19 cellular contexts compared by ENCODE assay signal in the genomic region with DNA sequence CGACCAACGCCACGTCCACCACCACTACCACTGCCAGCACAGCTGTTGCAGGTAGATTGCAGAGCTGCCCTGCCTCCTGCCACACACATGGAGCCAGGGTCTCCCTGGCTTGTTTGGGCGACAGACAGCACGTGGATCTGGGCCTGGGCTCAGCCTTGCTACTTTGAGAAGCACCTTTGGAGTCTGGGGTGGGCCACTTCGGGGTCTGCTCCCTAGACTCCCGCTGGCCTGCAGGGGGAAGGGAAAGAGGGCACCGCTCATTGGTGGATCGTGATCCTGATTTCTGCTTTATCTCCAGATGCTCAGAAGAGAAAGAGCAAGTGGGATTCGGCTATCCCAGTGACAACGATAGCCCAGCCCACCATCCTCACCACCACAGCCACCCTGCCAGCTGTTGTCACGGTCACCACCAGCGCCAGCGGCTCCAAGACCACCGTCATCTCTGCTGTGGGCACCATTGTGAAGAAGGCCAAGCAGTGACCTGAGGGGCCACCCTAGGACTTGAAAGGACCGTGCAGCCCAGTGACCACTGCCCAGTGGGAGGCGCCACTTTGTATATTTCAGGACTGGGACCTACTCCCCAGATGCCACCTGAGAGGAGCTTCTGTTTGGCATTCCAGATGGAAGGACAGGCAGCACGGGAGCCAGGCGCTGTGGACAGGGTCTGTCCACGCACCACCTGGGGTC. TPM values are rescaled to one million over a fixed set of nuclear protein-coding genes. Genes with fewer than 3 reads are reported as not detected.
A peak's percentile ranks its signal among the peaks of the same experiment; 100 is the strongest.
DNase-seq lines count a peak whose midpoint lies in the region; ATAC-seq and TF ChIP-seq lines count a peak whose summit lies in the region.
"Had no signal": no experiment of that assay in that cellular context is flagged by ENCODE, and none has a peak within 500 bp of the region (broad histone marks: within the 10 kb centered on the region; RNA-seq: fewer than 3 reads in every experiment).

No MANE protein-coding gene starts in this region.

- DNase-seq in left ventricle myocardium superior (peak; percentile 29), stomach (no peak), NCI-H187 (lab: John Stamatoyannopoulos, UW) (no peak), amygdala (lab: John Stamatoyannopoulos, UW) (no peak), germinal center (ENCODE audit: low spot score) (no peak)
- DNase-seq: activated CD4-positive, alpha-beta T cell treated with anti-CD3 and anti-CD28 coated beads for 4 hours; central memory CD4-positive, alpha-beta T cell; effector memory CD8-positive, alpha-beta T cell; H7; KBM-7; NCI-H2081; right lobe of liver; stimulated activated CD4-positive, alpha-beta T cell treated with anti-CD3 and anti-CD28 coated beads, Interleukin-1b, Interleukin-23, amount 100 ng/mL, for 48 hours; stimulated activated naive CD8-positive, alpha-beta T cell treated with anti-CD3 and anti-CD28 coated beads, Interleukin-15, amount 100 ng/mL, for 72 hours had no signal

- no peaks in the 10 kb centered on the region for H3K9me3 ChIP-seq in HEK293 (ENCODE audit: control insufficient read depth, insufficient read depth, low read depth, low read length)
- H3K9me3 ChIP-seq in stomach: no peaks in the 10 kb centered on the region
- H3K9me3 ChIP-seq: left lung, right lobe of liver had no signal

- TF ChIP-seq CTCF in HEK293 (tag by site-specific recombination; IDR thresholded peaks at IDR 0.05): no peak
- TF ChIP-seq CTCF in brain (conservative IDR thresholded peaks at IDR 0.05): no peak
- no peak for TF ChIP-seq CTCF in stomach (IDR thresholded peaks at IDR 0.05)

- no peaks in the 10 kb centered on the region for H3K4me1 ChIP-seq in HEK293 (ENCODE audit: control insufficient read depth, insufficient read depth, low read length)
- H3K4me1 ChIP-seq in stomach: peaks cover 2 to 37% (median 15%) of the 10 kb centered on the region in 4 donors
- H3K4me1 ChIP-seq: right lobe of liver had no signal

- H3K27me3 Mint-ChIP-seq in brain: peaks cover 3% of the 10 kb centered on the region
- H3K27me3 Mint-ChIP-seq: effector memory CD8-positive, alpha-beta T cell; stimulated activated naive CD8-positive, alpha-beta T cell treated with anti-CD3 and anti-CD28 coated beads, Interleukin-15, amount 100 ng/mL, for 72 hours had no signal

- intact Hi-C loops in left ventricle myocardium superior (cut with micrococcal nuclease): no loop called here
- intact Hi-C loops in stomach (cut with DNase I; ENCODE audit: low total_unique reads): no loop called here

- H3K4me3 ChIP-seq in HEK293 (ENCODE audit: low read depth, low read length) (no peak overlapping the region), stomach (no peak overlapping the region)
- H3K4me3 ChIP-seq: left lung, right lobe of liver, SK-N-MC had no signal

- no peaks in the 10 kb centered on the region for H3K9me3 Mint-ChIP-seq in brain
- H3K9me3 Mint-ChIP-seq: effector memory CD8-positive, alpha-beta T cell; stimulated activated naive CD8-positive, alpha-beta T cell treated with anti-CD3 and anti-CD28 coated beads, Interleukin-15, amount 100 ng/mL, for 72 hours had no signal

- H3K27ac ChIP-seq in HEK293 (ENCODE audit: extremely low read depth, low read depth, low read length): peak overlapping the region; percentile 9; the same call in 1 of the 2 replicates
- peak overlapping the region; percentile 52 to 81 (median 79) for H3K27ac ChIP-seq in stomach
- H3K27ac ChIP-seq: right lobe of liver, SK-N-MC had no signal

- CTCF ChIA-PET in HEK293 (lab: Yijun Ruan, JAX): interaction anchor here (0.5 to 1.5 kb wide), 4 partner anchors 23 to 71 kb away, joined by 3 to 10 read pairs (median 4); no protein-coding TSS in a partner anchor

- 86 to 93% (median 92%) methylated on average over 18 to 20 of the region's 20 CpGs for WGBS in stomach, 5 donors

- no peak for TF ChIP-seq EP300 in stomach (IDR thresholded peaks at IDR 0.05)

- peak overlapping the region in 3 of 5 experiments; percentile 15 to 28 (median 19) for H3K27ac Mint-ChIP-seq in brain

- H3K27me3 ChIP-seq in stomach: no peaks in the 10 kb centered on the region
- H3K27me3 ChIP-seq: left lung, right lobe of liver had no signal

- POLR2A ChIA-PET in HEK293 (lab: Yijun Ruan, JAX): no interaction called here

- H3K36me3 Mint-ChIP-seq in brain: peaks cover 38% of the 10 kb centered on the region

- H3K36me3 ChIP-seq in HEK293 (ENCODE audit: control insufficient read depth in 2 of 2, insufficient read depth in 1 of 2, low read length in 2 of 2) (peaks cover 19 to 75% of the 10 kb centered on the region in 2 experiments), stomach (peaks cover 61 to 79% (median 78%) of the 10 kb centered on the region in 4 donors)

- H3K4me1 Mint-ChIP-seq in brain: no peaks in the 10 kb centered on the region
- H3K4me1 Mint-ChIP-seq: stimulated activated naive CD8-positive, alpha-beta T cell treated with anti-CD3 and anti-CD28 coated beads, Interleukin-15, amount 100 ng/mL, for 72 hours had no signal

- ATAC-seq in left ventricle myocardium superior: no peak
- ATAC-seq in activated CD4-positive, CD25-positive, alpha-beta regulatory T cell treated with anti-CD3 and anti-CD28 coated beads, Interleukin-2, amount 50 U/mL, for 24 hours: no peak
- ATAC-seq: effector memory CD8-positive, alpha-beta T cell; stimulated activated naive CD8-positive, alpha-beta T cell treated with anti-CD3 and anti-CD28 coated beads, Interleukin-15, amount 100 ng/mL, for 72 hours had no signal

- H3K4me3 Mint-ChIP-seq in brain: no peak overlapping the region
- H3K4me3 Mint-ChIP-seq: effector memory CD8-positive, alpha-beta T cell; stimulated activated naive CD8-positive, alpha-beta T cell treated with anti-CD3 and anti-CD28 coated beads, Interleukin-15, amount 100 ng/mL, for 72 hours had no signal

- no peak for TF ChIP-seq POLR2A in stomach (IDR thresholded peaks at IDR 0.05)

TF ChIP-seq in HEK293, 187 proteins besides CTCF, POLR2A, EP300 and RAD21:
- TF ChIP-seq ZNF529 (tag by site-specific recombination; IDR thresholded peaks at IDR 0.05; ENCODE audit: insufficient replicate concordance): no peak
- no peak for TF ChIP-seq ZNF16 (tag by site-specific recombination; IDR thresholded peaks at IDR 0.05; ENCODE audit: low read depth)
- TF ChIP-seq RBAK (tag by site-specific recombination; IDR thresholded peaks at IDR 0.05): no peak
- no peak for TF ChIP-seq ZBTB7A (tag by site-specific recombination; IDR thresholded peaks at IDR 0.05; ENCODE audit: low read depth)
- no peak for TF ChIP-seq SCRT1 (tag by site-specific recombination; IDR thresholded peaks at IDR 0.05; ENCODE audit: borderline replicate concordance)
- TF ChIP-seq SP3 (tag by site-specific recombination; IDR thresholded peaks at IDR 0.05): no peak
- TF ChIP-seq ZNF639 (tag by site-specific recombination; IDR thresholded peaks at IDR 0.05): no peak
- TF ChIP-seq ZNF791 (tag by site-specific recombination; IDR thresholded peaks at IDR 0.05): no peak
- TF ChIP-seq ZNF157 (tag by site-specific recombination; IDR thresholded peaks at IDR 0.05): no peak
- no peak for TF ChIP-seq KLF8 (tag by site-specific recombination; IDR thresholded peaks at IDR 0.05)
- TF ChIP-seq ZBTB48 (tag by site-specific recombination; IDR thresholded peaks at IDR 0.05): no peak
- no peak for TF ChIP-seq ZBTB44 (tag by site-specific recombination; IDR thresholded peaks at IDR 0.05)
- no peak for TF ChIP-seq ZNF335 (tag by site-specific recombination; conservative IDR thresholded peaks at IDR 0.05)
- TF ChIP-seq ZNF677 (tag by site-specific recombination; IDR thresholded peaks at IDR 0.05): no peak
- no peak for TF ChIP-seq EGR2 (tag by site-specific recombination; IDR thresholded peaks at IDR 0.05; ENCODE audit: low read depth)

RNA-seq across cellular contexts. Expression of gene ITGB4, which starts 15.1 kb away (rescaled TPM):
- 29.4 TPM for polyA plus RNA-seq in brain (ENCODE audit: insufficient read depth, low read depth, low replicate concordance)
- total RNA-seq in left ventricle myocardium superior: 8.8 TPM
- total RNA-seq in stomach: 100 to 1,000 TPM in 4 of 5 donors, 10 to 100 TPM in 1; 66.8 to 137 (median 132) TPM
- polyA plus RNA-seq in stomach: 10 to 100 TPM; 33.6 to 66.1 (median 60.3) TPM

RNA-seq across cellular contexts. Expression of gene SAP30BP, which starts 39.0 kb away (rescaled TPM):
- polyA plus RNA-seq in brain (ENCODE audit: insufficient read depth, low read depth, low replicate concordance): 113 TPM
- 47.8 TPM for total RNA-seq in left ventricle myocardium superior
- total RNA-seq in stomach: 100 to 1,000 TPM in 2 of 5 donors, 10 to 100 TPM in 3; 24.6 to 154 (median 72.9) TPM
- 10 to 100 TPM; 59.0 to 82.5 (median 72.8) TPM for polyA plus RNA-seq in stomach

RNA-seq across cellular contexts. Expression of gene RECQL5, which starts 39.2 kb away (rescaled TPM):
- polyA plus RNA-seq in brain (ENCODE audit: insufficient read depth, low read depth, low replicate concordance) (25.9 TPM), stomach (10 to 100 TPM; 29.6 to 61.4 (median 50.8) TPM)
- total RNA-seq in left ventricle myocardium superior (14.3 TPM), stomach (100 to 1,000 TPM in 2 of 5 donors, 10 to 100 TPM in 3; 21.4 to 229 (median 46.7) TPM)

RNA-seq across cellular contexts. Expression of gene GALK1, which starts 58.8 kb away (rescaled TPM):
- polyA plus RNA-seq in brain (ENCODE audit: insufficient read depth, low read depth, low replicate concordance): 26.8 TPM
- 20.2 TPM for total RNA-seq in left ventricle myocardium superior
- total RNA-seq in stomach: 10 to 100 TPM in 4 of 5 donors, 1 to 10 TPM in 1; 7.6 to 57.1 (median 27.5) TPM
- polyA plus RNA-seq in stomach: 10 to 100 TPM; 32.7 to 41.0 (median 40.6) TPM
